Comparison of ENCODE assay signal across 10 cellular contexts in genomic region chr1:186188004-186188539, GRCh38.
DNase-seq lines count a peak whose midpoint lies in the region; ATAC-seq and TF ChIP-seq lines count a peak whose summit lies in the region.
"Had no signal": no experiment of that assay in that cellular context is flagged by ENCODE, and none has a peak within 500 bp of the region (broad histone marks: within the 10 kb centered on the region; RNA-seq: fewer than 3 reads in every experiment).

No MANE protein-coding gene starts in this region.

- H3K4me1 ChIP-seq in HCT116 (ENCODE audit: control insufficient read depth in 1 of 2, insufficient read depth in 2 of 2, low read length in 2 of 2) (peaks cover 0 to 35% of the 10 kb centered on the region in 2 experiments; a peak in 2 of 4 replicates), RWPE2 (ENCODE audit: insufficient read depth, poor library complexity, severe bottlenecking) (peaks cover 39% of the 10 kb centered on the region), hepatocyte (ENCODE audit: insufficient read depth) (no peaks in the 10 kb centered on the region)

- peak overlapping the region; percentile 69 for H2AFZ ChIP-seq in HCT116 (ENCODE audit: low read depth, low read length, poor library complexity, severe bottlenecking)
- H2AFZ ChIP-seq in hepatocyte = no peak overlapping the region

- no peaks in the 10 kb centered on the region for H3K9me2 ChIP-seq in HCT116 (ENCODE audit: insufficient read depth)
- no peaks in the 10 kb centered on the region for H3K9me2 ChIP-seq in hepatocyte (replicated peaks; ENCODE audit: insufficient read depth)

- intact Hi-C loops in HCT116 (cut with micrococcal nuclease) = no loop called here

- no peak for TF ChIP-seq POLR2A in HCT116 (IDR thresholded peaks at IDR 0.05; ENCODE audit: borderline replicate concordance, extremely low read depth, insufficient read depth, insufficient read length)

- ATAC-seq in HCT116 (peak; percentile 83), RWPE2 (ENCODE audit: low read depth) (peak; percentile 95), GM18520 (IDR thresholded peaks at IDR 0.05; ENCODE audit: unreplicated experiment) (no peak)

- no peaks in the 10 kb centered on the region for H4K20me1 ChIP-seq in HCT116 (ENCODE audit: insufficient read depth)
- H4K20me1 ChIP-seq in hepatocyte (ENCODE audit: insufficient read depth, poor library complexity, severe bottlenecking) = no peaks in the 10 kb centered on the region

- H3K27ac ChIP-seq in HCT116 (ENCODE audit: low read depth, low read length) (no peak overlapping the region), RWPE2 (ENCODE audit: poor library complexity, severe bottlenecking) (peak overlapping the region; percentile 97), hepatocyte (no peak overlapping the region)

- peak; percentile 7 for DNase-seq in ELF-1 (ENCODE audit: low read depth, low spot score)
- peak; percentile 63 for DNase-seq in HCT116 (ENCODE audit: low read depth, low spot score)
- peak; percentile 74 for DNase-seq in RWPE2 (ENCODE audit: low spot score)
- DNase-seq in hepatocyte (ENCODE audit: low spot score) = peak; percentile 36
- no peak for DNase-seq in RPMI8226
- no peak for DNase-seq in KG1 (lab: John Stamatoyannopoulos, UW)
- no peak for DNase-seq in SK-N-DZ (ENCODE audit: low spot score)
- DNase-seq: naive B cell, T-helper 2 cell had no signal

- CTCF ChIA-PET in HCT116 (lab: Charles Lee) = interaction anchor here (1.7 kb wide), 1 partner anchor 32 kb away, joined by 8 read pairs; no protein-coding TSS in a partner anchor

- H3K79me2 ChIP-seq in HCT116 (ENCODE audit: insufficient read depth, low read length) (no peaks in the 10 kb centered on the region), hepatocyte (no peaks in the 10 kb centered on the region)

- H3K4me2 ChIP-seq in HCT116 (ENCODE audit: low read length) = peak overlapping the region; percentile 68
- no peak overlapping the region for H3K4me2 ChIP-seq in hepatocyte

- RAD21 ChIA-PET in HCT116 (lab: Charles Lee; ENCODE audit: low non-redundant PET in 1 of 2, low total read pairs in 2 of 2, uncharacterized antibody in 2 of 2, unreplicated experiment in 2 of 2) = no interaction called here

- no peak for TF ChIP-seq RAD21 in HCT116 (IDR thresholded peaks at IDR 0.05; ENCODE audit: low read depth)

- H3K36me3 ChIP-seq in HCT116 (ENCODE audit: control insufficient read depth in 1 of 2, insufficient read depth in 2 of 2, low read length in 2 of 2) (no peaks in the 10 kb centered on the region), RWPE2 (ENCODE audit: low read depth) (no peaks in the 10 kb centered on the region), hepatocyte (replicated peaks; ENCODE audit: insufficient read depth, low read depth) (no peaks in the 10 kb centered on the region)

- H3K4me3 ChIP-seq in HCT116 (replicated peaks in 1 of 2; ENCODE audit: low read depth in 1 of 2, low read length in 2 of 2) = peak overlapping the region in 1 of 2 experiments; percentile 16; a peak in 2 of 4 replicates
- H3K4me3 ChIP-seq in RWPE2 (ENCODE audit: severe bottlenecking) = no peak overlapping the region
- H3K4me3 ChIP-seq in hepatocyte = no peak overlapping the region

- H3K9ac ChIP-seq in HCT116 (ENCODE audit: low read length) = no peak overlapping the region

- H3K9me3 ChIP-seq in HCT116 (ENCODE audit: control insufficient read depth in 1 of 2, insufficient read depth in 1 of 2, low read depth in 1 of 2, low read length in 2 of 2) (no peaks in the 10 kb centered on the region), RWPE2 (ENCODE audit: severe bottlenecking) (no peaks in the 10 kb centered on the region), hepatocyte (ENCODE audit: low read depth) (no peaks in the 10 kb centered on the region)

- no TSS peak for BruUV-seq in HCT116 (replicated peaks; lab: Mats Ljungman, UMichigan)

- POLR2A ChIA-PET in HCT116 (lab: Charles Lee) = no interaction called here

- H3K27me3 ChIP-seq in HCT116 (ENCODE audit: insufficient read depth, low read length) (no peaks in the 10 kb centered on the region), RWPE2 (ENCODE audit: insufficient read depth, poor library complexity, severe bottlenecking) (no peaks in the 10 kb centered on the region), hepatocyte (no peaks in the 10 kb centered on the region)

- TF ChIP-seq CTCF in HCT116 (IDR thresholded peaks at IDR 0.05 in 2 of 3, conservative IDR thresholded peaks at IDR 0.05 in 1 of 3; ENCODE audit: borderline replicate concordance in 1 of 3, insufficient read depth in 1 of 3, low read depth in 2 of 3, low read length in 2 of 3) (no peak), RWPE2 (IDR thresholded peaks at IDR 0.05; ENCODE audit: poor library complexity, severe bottlenecking) (no peak), hepatocyte (IDR thresholded peaks at IDR 0.05; ENCODE audit: poor library complexity) (no peak)

- 66% methylated on average over 3 of the region's 3 CpGs for WGBS in hepatocyte (ENCODE audit: low lambda C conversion rate, missing lambda C conversion rate)

TF ChIP-seq in HCT116, 20 proteins besides CTCF, POLR2A, EP300 and RAD21 (continues in another document):
- TF ChIP-seq CEBPB (IDR thresholded peaks at IDR 0.05; ENCODE audit: low read depth) = peak; percentile 81
- TF ChIP-seq, protein P1, sequence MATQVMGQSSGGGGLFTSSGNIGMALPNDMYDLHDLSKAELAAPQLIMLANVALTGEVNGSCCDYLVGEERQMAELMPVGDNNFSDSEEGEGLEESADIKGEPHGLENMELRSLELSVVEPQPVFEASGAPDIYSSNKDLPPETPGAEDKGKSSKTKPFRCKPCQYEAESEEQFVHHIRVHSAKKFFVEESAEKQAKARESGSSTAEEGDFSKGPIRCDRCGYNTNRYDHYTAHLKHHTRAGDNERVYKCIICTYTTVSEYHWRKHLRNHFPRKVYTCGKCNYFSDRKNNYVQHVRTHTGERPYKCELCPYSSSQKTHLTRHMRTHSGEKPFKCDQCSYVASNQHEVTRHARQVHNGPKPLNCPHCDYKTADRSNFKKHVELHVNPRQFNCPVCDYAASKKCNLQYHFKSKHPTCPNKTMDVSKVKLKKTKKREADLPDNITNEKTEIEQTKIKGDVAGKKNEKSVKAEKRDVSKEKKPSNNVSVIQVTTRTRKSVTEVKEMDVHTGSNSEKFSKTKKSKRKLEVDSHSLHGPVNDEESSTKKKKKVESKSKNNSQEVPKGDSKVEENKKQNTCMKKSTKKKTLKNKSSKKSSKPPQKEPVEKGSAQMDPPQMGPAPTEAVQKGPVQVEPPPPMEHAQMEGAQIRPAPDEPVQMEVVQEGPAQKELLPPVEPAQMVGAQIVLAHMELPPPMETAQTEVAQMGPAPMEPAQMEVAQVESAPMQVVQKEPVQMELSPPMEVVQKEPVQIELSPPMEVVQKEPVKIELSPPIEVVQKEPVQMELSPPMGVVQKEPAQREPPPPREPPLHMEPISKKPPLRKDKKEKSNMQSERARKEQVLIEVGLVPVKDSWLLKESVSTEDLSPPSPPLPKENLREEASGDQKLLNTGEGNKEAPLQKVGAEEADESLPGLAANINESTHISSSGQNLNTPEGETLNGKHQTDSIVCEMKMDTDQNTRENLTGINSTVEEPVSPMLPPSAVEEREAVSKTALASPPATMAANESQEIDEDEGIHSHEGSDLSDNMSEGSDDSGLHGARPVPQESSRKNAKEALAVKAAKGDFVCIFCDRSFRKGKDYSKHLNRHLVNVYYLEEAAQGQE (IDR thresholded peaks at IDR 0.05; ENCODE audit: low read depth) = no peak
- peak; percentile 48; the same call in 1 of the 2 replicates for TF ChIP-seq SIN3A (IDR thresholded peaks at IDR 0.05; ENCODE audit: low read depth)
- no peak for TF ChIP-seq ATF3 (IDR thresholded peaks at IDR 0.05)
- TF ChIP-seq ZFX (IDR thresholded peaks at IDR 0.05) = no peak
- no peak for TF ChIP-seq ZNF274 (IDR thresholded peaks at IDR 0.05; ENCODE audit: low read depth, low read length)
- TF ChIP-seq POLR2AphosphoS5 (IDR thresholded peaks at IDR 0.05; ENCODE audit: low read depth, low read length) = no peak
- TF ChIP-seq SP1 (IDR thresholded peaks at IDR 0.05; ENCODE audit: low read depth) = peak; percentile 92
- peak; percentile 42; the same call in 1 of the 2 replicates for TF ChIP-seq EGR1 (IDR thresholded peaks at IDR 0.05; ENCODE audit: low read depth)
- TF ChIP-seq YY1 (IDR thresholded peaks at IDR 0.05; ENCODE audit: extremely low read depth, insufficient replicate concordance, low read depth, low read length) = no peak
- no peak for TF ChIP-seq ELF1 (IDR thresholded peaks at IDR 0.05; ENCODE audit: borderline replicate concordance, low read depth)
- TF ChIP-seq TCF7L2 (IDR thresholded peaks at IDR 0.05; ENCODE audit: borderline replicate concordance, extremely low read depth, insufficient read depth, insufficient read length) = no peak
- TF ChIP-seq EZH2phosphoT487 (IDR thresholded peaks at IDR 0.05; ENCODE audit: borderline replicate concordance) = no peak
- TF ChIP-seq, protein P2, sequence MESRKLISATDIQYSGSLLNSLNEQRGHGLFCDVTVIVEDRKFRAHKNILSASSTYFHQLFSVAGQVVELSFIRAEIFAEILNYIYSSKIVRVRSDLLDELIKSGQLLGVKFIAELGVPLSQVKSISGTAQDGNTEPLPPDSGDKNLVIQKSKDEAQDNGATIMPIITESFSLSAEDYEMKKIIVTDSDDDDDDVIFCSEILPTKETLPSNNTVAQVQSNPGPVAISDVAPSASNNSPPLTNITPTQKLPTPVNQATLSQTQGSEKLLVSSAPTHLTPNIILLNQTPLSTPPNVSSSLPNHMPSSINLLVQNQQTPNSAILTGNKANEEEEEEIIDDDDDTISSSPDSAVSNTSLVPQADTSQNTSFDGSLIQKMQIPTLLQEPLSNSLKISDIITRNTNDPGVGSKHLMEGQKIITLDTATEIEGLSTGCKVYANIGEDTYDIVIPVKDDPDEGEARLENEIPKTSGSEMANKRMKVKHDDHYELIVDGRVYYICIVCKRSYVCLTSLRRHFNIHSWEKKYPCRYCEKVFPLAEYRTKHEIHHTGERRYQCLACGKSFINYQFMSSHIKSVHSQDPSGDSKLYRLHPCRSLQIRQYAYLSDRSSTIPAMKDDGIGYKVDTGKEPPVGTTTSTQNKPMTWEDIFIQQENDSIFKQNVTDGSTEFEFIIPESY (IDR thresholded peaks at IDR 0.05; ENCODE audit: extremely low read depth, insufficient replicate concordance, low read length) = no peak
- TF ChIP-seq JUND (IDR thresholded peaks at IDR 0.05) = peak; percentile 97
- peak; percentile 24; the same call in 1 of the 2 replicates for TF ChIP-seq MAX (IDR thresholded peaks at IDR 0.05)
- TF ChIP-seq EZH2 (IDR thresholded peaks at IDR 0.05) = no peak
- peak; percentile 99 for TF ChIP-seq FOSL1 (IDR thresholded peaks at IDR 0.05; ENCODE audit: low read depth)
- peak; percentile 74 for TF ChIP-seq SRF (IDR thresholded peaks at IDR 0.05; ENCODE audit: low read depth)

Comparison
In these comparisons a context has a peak if more than half of its experiments do, and no peak if none do; other contexts are left out.
1. DNase-seq: peak in ELF-1 (single experiment), HCT116 (single experiment), RWPE2 (single experiment) and hepatocyte (single experiment); none in RPMI8226 (single experiment), KG1 (single experiment) and SK-N-DZ (single experiment).